ENCODE assay signal across 21 cellular contexts in genomic region chr10:82691211-82691610, GRCh38.
DNase-seq lines count a peak whose midpoint lies in the region; ATAC-seq and TF ChIP-seq lines count a peak whose summit lies in the region.
"Had no signal": no experiment of that assay in that cellular context is flagged by ENCODE, and none has a peak within 500 bp of the region (broad histone marks: within the 10 kb centered on the region; RNA-seq: fewer than 3 reads in every experiment).

No MANE protein-coding gene starts in this region.

- H3K4me3 ChIP-seq in BE2C (ENCODE audit: low read depth, low read length) (peak overlapping the region; percentile 55), dorsolateral prefrontal cortex (no peak overlapping the region)
- H3K4me3 ChIP-seq: A549, GM23338, K562 had no signal

- intact Hi-C loops in dorsolateral prefrontal cortex (cut with DNase I) (no loop called here), posterior cingulate gyrus (cut with DNase I) (no loop called here)

- H3K27me3 ChIP-seq in BE2C (no peaks in the 10 kb centered on the region), dorsolateral prefrontal cortex (no peaks in the 10 kb centered on the region)

- DNase-seq in BE2C, result peak; percentile 82
- DNase-seq in SHP77 treated with DMSO at 0.1 percent for 48 hours (lab: John Stamatoyannopoulos, UW), result peak; percentile 1
- DNase-seq in dorsolateral prefrontal cortex, result peak in 7 of 10 donors; percentile 22 to 71 (median 52)
- DNase-seq in posterior cingulate gyrus, result peak in 8 of 10 donors; percentile 17 to 92 (median 46)
- no peak for DNase-seq in NCI-H1092 (lab: John Stamatoyannopoulos, UW)
- no peak for DNase-seq in cerebellum (ENCODE audit: low spot score)
- no peak for DNase-seq in NCI-H226
- DNase-seq: CD4-positive, CD25-positive, alpha-beta regulatory T cell; HCEC 1CT; NCI-H1092 treated with DMSO at 0.1 percent for 48 hours; NCI-H1436 treated with DMSO at 0.1 percent for 48 hours; NCI-H2029; NCI-H345; NCI-H526 had no signal

- H3K4me1 ChIP-seq in BE2C, result peaks cover 14% of the 10 kb centered on the region
- H3K4me1 ChIP-seq: A549 had no signal

- H3K36me3 ChIP-seq in BE2C, result peaks cover 15% of the 10 kb centered on the region

- H3K9me3 ChIP-seq in BE2C, result no peaks in the 10 kb centered on the region; the same call in 1 of the 2 replicates

- no peak for ATAC-seq in HG03439 (IDR thresholded peaks at IDR 0.05; ENCODE audit: unreplicated experiment)
- ATAC-seq: A549, GM23338, HepG2, K562, Right ventricle myocardium inferior had no signal

- TF ChIP-seq CTCF in BE2C (IDR thresholded peaks at IDR 0.05; ENCODE audit: low read depth, low read length) (no peak), dorsolateral prefrontal cortex (IDR thresholded peaks at IDR 0.05 in 54 of 56, conservative IDR thresholded peaks at IDR 0.05 in 2 of 56; ENCODE audit: low read depth in 1 of 56, partially characterized antibody in 56 of 56) (no peak)

- peak overlapping the region in 40 of 59 donors; percentile 1 to 84 (median 48) for H3K27ac ChIP-seq in dorsolateral prefrontal cortex
- H3K27ac ChIP-seq: A549, HL-60 had no signal

Comparison
In these comparisons a context has a peak if more than half of its experiments do, and no peak if none do; other contexts are left out.
1. DNase-seq: peak in BE2C (single experiment), SHP77 treated with DMSO at 0.1 percent for 48 hours (single experiment), dorsolateral prefrontal cortex (7 of 10) and posterior cingulate gyrus (8 of 10); none in NCI-H1092 (single experiment), cerebellum (single experiment) and NCI-H226 (single experiment).